1 cellular context compared by ENCODE assay signal in the genomic region with DNA sequence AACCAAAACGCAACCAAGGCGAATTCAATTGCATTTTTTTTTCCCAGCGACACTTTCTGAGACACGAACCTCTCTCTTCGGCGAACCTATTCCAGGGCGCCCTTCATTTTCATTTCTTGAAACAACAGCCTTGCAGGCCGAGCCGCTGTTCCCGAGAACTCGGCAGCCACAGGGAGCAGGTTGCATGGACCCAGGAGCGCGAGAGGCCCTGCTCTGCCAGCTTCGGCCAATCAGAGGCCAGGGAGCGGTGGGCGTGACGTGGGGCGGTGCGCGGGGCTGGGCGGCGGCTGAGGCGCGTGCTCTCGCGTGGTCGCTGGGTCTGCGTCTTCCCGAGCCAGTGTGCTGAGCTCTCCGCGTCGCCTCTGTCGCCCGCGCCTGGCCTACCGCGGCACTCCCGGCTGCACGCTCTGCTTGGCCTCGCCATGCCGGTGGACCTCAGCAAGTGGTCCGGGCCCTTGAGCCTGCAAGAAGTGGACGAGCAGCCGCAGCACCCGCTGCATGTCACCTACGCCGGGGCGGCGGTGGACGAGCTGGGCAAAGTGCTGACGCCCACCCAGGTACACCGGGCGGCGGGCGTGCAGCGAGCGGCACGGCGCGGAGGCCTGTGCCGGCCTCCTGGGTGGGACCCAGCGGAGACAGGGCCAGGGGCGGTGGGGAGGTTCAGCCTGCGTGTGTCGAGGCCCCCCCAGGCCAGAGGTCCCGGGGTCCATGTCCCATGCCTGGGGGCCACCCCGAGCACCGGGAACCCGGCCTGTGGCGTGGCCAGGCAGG.
TF ChIP-seq lines count a peak whose summit lies in the region.

PEBP1 (plus strand) TSS at position 337 of the 771 bp plus-strand sequence; CDS start at position 423, 86 bp downstream.

TF ChIP-seq in K562, 482 proteins besides CTCF, POLR2A, EP300 and RAD21 (continued from another document and continues in another):
- TF ChIP-seq FOXA3 (CRISPR knock-in tag; conservative IDR thresholded peaks at IDR 0.05 in 1 of 2, IDR thresholded peaks at IDR 0.05 in 1 of 2) (peak in 1 of 2 experiments; percentile 82; a peak in 1 of 4 replicates), KDM1A (IDR thresholded peaks at IDR 0.05) (no peak), GABPB2 (CRISPR knock-in tag; conservative IDR thresholded peaks at IDR 0.05) (no peak), E2F1 (CRISPR knock-in tag; IDR thresholded peaks at IDR 0.05) (peak; percentile 70; the same call in 1 of the 2 replicates), EWSR1 (IDR thresholded peaks at IDR 0.05; ENCODE audit: borderline replicate concordance, low read depth, partially characterized antibody) (no peak), ZNF217 (CRISPR knock-in tag; IDR thresholded peaks at IDR 0.05) (no peak), RERE (CRISPR knock-in tag; IDR thresholded peaks at IDR 0.05; ENCODE audit: borderline replicate concordance) (0 out of 2 replicates have a peak, but pooled peaks have one; percentile 31), BRCA1 (IDR thresholded peaks at IDR 0.05) (no peak), BRCA1 (CRISPR knock-in tag; IDR thresholded peaks at IDR 0.05) (no peak; the same call in 1 of the 2 replicates), ZNF583 (CRISPR knock-in tag; IDR thresholded peaks at IDR 0.05) (no peak), ZBTB33 (CRISPR knock-in tag; IDR thresholded peaks at IDR 0.05) (peak; percentile 45; the same call in 1 of the 2 replicates), ASH1L (IDR thresholded peaks at IDR 0.05; ENCODE audit: borderline replicate concordance, low read depth, partially characterized antibody) (no peak), GATA2 (CRISPR knock-in tag; IDR thresholded peaks at IDR 0.05) (no peak), MAZ (CRISPR knock-in tag; conservative IDR thresholded peaks at IDR 0.05 in 1 of 2, IDR thresholded peaks at IDR 0.05 in 1 of 2) (peak; percentile 53 to 69), JUN (IDR thresholded peaks at IDR 0.05; ENCODE audit: borderline replicate concordance, low read depth, low read length) (no peak; the same call in 1 of the 2 replicates), JUN (CRISPR knock-in tag; IDR thresholded peaks at IDR 0.05; ENCODE audit: borderline replicate concordance) (0 out of 2 replicates have a peak, but pooled peaks have one; percentile 47), ETS2 (tag; IDR thresholded peaks at IDR 0.05; ENCODE audit: borderline replicate concordance, poor library complexity, severe bottlenecking) (no peak), ZNF707 (CRISPR knock-in tag; conservative IDR thresholded peaks at IDR 0.05) (no peak), SETDB1 (IDR thresholded peaks at IDR 0.05; ENCODE audit: low read length) (no peak), ZSCAN32 (CRISPR knock-in tag; IDR thresholded peaks at IDR 0.05) (no peak), CBX5 (IDR thresholded peaks at IDR 0.05; ENCODE audit: borderline replicate concordance, low read depth) (no peak), YBX1 (IDR thresholded peaks at IDR 0.05) (no peak), CEBPB (tag; IDR thresholded peaks at IDR 0.05) (no peak), USF2 (CRISPR knock-in tag; IDR thresholded peaks at IDR 0.05) (no peak), ZNF239 (CRISPR knock-in tag; IDR thresholded peaks at IDR 0.05) (no peak), ZNF57 (CRISPR knock-in tag; IDR thresholded peaks at IDR 0.05) (no peak), ZNF165 (CRISPR knock-in tag; IDR thresholded peaks at IDR 0.05; ENCODE audit: borderline replicate concordance) (no peak), ZSCAN29 (IDR thresholded peaks at IDR 0.05) (no peak), ZNF764 (CRISPR knock-in tag; IDR thresholded peaks at IDR 0.05; ENCODE audit: low read depth) (no peak), HCFC1 (IDR thresholded peaks at IDR 0.05; ENCODE audit: low read depth, low read length) (no peak), HMGXB4 (CRISPR knock-in tag; IDR thresholded peaks at IDR 0.05) (peak; percentile 69; the same call in 1 of the 2 replicates)
- TF ChIP-seq, protein P1, sequence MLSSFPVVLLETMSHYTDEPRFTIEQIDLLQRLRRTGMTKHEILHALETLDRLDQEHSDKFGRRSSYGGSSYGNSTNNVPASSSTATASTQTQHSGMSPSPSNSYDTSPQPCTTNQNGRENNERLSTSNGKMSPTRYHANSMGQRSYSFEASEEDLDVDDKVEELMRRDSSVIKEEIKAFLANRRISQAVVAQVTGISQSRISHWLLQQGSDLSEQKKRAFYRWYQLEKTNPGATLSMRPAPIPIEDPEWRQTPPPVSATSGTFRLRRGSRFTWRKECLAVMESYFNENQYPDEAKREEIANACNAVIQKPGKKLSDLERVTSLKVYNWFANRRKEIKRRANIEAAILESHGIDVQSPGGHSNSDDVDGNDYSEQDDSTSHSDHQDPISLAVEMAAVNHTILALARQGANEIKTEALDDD (IDR thresholded peaks at IDR 0.05): no peak
- TF ChIP-seq, protein P2, sequence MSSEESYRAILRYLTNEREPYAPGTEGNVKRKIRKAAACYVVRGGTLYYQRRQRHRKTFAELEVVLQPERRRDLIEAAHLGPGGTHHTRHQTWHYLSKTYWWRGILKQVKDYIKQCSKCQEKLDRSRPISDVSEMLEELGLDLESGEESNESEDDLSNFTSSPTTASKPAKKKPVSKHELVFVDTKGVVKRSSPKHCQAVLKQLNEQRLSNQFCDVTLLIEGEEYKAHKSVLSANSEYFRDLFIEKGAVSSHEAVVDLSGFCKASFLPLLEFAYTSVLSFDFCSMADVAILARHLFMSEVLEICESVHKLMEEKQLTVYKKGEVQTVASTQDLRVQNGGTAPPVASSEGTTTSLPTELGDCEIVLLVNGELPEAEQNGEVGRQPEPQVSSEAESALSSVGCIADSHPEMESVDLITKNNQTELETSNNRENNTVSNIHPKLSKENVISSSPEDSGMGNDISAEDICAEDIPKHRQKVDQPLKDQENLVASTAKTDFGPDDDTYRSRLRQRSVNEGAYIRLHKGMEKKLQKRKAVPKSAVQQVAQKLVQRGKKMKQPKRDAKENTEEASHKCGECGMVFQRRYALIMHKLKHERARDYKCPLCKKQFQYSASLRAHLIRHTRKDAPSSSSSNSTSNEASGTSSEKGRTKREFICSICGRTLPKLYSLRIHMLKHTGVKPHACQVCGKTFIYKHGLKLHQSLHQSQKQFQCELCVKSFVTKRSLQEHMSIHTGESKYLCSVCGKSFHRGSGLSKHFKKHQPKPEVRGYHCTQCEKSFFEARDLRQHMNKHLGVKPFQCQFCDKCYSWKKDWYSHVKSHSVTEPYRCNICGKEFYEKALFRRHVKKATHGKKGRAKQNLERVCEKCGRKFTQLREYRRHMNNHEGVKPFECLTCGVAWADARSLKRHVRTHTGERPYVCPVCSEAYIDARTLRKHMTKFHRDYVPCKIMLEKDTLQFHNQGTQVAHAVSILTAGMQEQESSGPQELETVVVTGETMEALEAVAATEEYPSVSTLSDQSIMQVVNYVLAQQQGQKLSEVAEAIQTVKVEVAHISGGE (CRISPR knock-in tag; IDR thresholded peaks at IDR 0.05): no peak
- TF ChIP-seq, protein P3, sequence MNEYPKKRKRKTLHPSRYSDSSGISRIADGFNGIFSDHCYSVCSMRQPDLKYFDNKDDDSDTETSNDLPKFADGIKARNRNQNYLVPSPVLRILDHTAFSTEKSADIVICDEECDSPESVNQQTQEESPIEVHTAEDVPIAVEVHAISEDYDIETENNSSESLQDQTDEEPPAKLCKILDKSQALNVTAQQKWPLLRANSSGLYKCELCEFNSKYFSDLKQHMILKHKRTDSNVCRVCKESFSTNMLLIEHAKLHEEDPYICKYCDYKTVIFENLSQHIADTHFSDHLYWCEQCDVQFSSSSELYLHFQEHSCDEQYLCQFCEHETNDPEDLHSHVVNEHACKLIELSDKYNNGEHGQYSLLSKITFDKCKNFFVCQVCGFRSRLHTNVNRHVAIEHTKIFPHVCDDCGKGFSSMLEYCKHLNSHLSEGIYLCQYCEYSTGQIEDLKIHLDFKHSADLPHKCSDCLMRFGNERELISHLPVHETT (CRISPR knock-in tag; conservative IDR thresholded peaks at IDR 0.05 in 1 of 2, IDR thresholded peaks at IDR 0.05 in 1 of 2): 0 out of 4 replicates have a peak, but pooled peaks of 1 of the 2 experiments have one; percentile 58
- TF ChIP-seq, protein P4, sequence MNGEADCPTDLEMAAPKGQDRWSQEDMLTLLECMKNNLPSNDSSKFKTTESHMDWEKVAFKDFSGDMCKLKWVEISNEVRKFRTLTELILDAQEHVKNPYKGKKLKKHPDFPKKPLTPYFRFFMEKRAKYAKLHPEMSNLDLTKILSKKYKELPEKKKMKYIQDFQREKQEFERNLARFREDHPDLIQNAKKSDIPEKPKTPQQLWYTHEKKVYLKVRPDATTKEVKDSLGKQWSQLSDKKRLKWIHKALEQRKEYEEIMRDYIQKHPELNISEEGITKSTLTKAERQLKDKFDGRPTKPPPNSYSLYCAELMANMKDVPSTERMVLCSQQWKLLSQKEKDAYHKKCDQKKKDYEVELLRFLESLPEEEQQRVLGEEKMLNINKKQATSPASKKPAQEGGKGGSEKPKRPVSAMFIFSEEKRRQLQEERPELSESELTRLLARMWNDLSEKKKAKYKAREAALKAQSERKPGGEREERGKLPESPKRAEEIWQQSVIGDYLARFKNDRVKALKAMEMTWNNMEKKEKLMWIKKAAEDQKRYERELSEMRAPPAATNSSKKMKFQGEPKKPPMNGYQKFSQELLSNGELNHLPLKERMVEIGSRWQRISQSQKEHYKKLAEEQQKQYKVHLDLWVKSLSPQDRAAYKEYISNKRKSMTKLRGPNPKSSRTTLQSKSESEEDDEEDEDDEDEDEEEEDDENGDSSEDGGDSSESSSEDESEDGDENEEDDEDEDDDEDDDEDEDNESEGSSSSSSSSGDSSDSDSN (IDR thresholded peaks at IDR 0.05; ENCODE audit: borderline replicate concordance in 1 of 2, low read depth in 2 of 2, low read length in 2 of 2): peak; percentile 44 to 81; a peak in 3 of 4 replicates
